In the genomic region with DNA sequence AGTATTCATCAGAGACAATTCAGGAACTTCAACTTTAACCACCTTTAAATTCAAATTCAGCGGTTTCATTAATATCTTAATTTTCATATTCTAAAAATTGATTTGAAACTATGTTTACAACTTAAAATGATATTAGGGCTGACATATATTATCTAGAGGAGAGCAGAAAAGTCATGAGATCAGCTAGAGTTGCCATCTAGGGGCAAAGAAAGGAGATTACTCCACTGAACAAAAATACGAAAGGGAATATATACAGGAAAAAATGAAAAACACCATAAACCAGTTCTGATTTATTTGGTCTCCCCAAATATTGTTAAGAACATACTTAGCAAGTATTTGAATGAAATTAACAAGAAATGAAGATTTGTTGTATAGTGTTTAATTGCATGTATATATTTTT, we compare ENCODE assay signal across 21 cellular contexts.
A peak's percentile ranks its signal among the peaks of the same experiment; 100 is the strongest.
DNase-seq lines count a peak whose midpoint lies in the region; ATAC-seq, FAIRE-seq and TF ChIP-seq lines count a peak whose summit lies in the region.
"Had no signal": no experiment of that assay in that cellular context is flagged by ENCODE, and none has a peak within 500 bp of the region (broad histone marks: within the 10 kb centered on the region; RNA-seq: fewer than 3 reads in every experiment).

No MANE protein-coding gene starts in this region.

- no peaks in the 10 kb centered on the region for H3K4me1 Mint-ChIP-seq in Caco-2 (ENCODE audit: low read depth, unreplicated experiment)
- H3K4me1 Mint-ChIP-seq: activated B cell treated with CpG ODN at 0.5 μM for 24 hours; activated naive CD4-positive, alpha-beta T cell treated with anti-CD3 and anti-CD28 coated beads, Interleukin-2, amount 10 ng/mL, durations not matched to agents 7 days and 5 days had no signal

- H3K56ac ChIP-seq in IMR-90 (ENCODE audit: extremely low read depth, insufficient read depth, low read length), result no peak overlapping the region

- H3K14ac ChIP-seq in IMR-90 (replicated peaks; ENCODE audit: low read depth, low read length), result no peak overlapping the region

- H3K9ac ChIP-seq in IMR-90 (ENCODE audit: low read depth, low read length), result no peak overlapping the region
- no peak overlapping the region for H3K9ac ChIP-seq in GM12878 (ENCODE audit: control insufficient read depth, insufficient read depth, low read length)
- H3K9ac ChIP-seq: BLaER1, KMS-11 had no signal

- no peaks in the 10 kb centered on the region for H3K79me1 ChIP-seq in IMR-90 (ENCODE audit: low read depth in 1 of 2, low read length in 2 of 2)

- intact Hi-C loops in Caco-2 (cut with micrococcal nuclease; ENCODE audit: unreplicated experiment) (loop anchor here (1.0 kb wide), 2 partner anchors 451 to 588 kb away; no protein-coding TSS in a partner anchor), IMR-90 (cut with micrococcal nuclease) (loop anchor here (1.0 to 10.0 kb wide), 3 partner anchors 217 to 527 kb away; no protein-coding TSS in a partner anchor), GM12878 (cut with micrococcal nuclease; ENCODE audit: unreplicated experiment) (no loop called here), esophagus muscularis mucosa (cut with DNase I) (no loop called here)

- no peaks in the 10 kb centered on the region for H3K27me3 ChIP-seq in Caco-2 (replicated peaks; ENCODE audit: control insufficient read depth, insufficient read depth, low read length)
- no peaks in the 10 kb centered on the region for H3K27me3 ChIP-seq in IMR-90 (ENCODE audit: control insufficient read depth, insufficient read depth, low read length)
- no peaks in the 10 kb centered on the region for H3K27me3 ChIP-seq in GM12878 (replicated peaks in 1 of 2; ENCODE audit: control insufficient read depth in 2 of 2, insufficient read depth in 2 of 2, low read length in 1 of 2)
- H3K27me3 ChIP-seq in esophagus muscularis mucosa, result no peaks in the 10 kb centered on the region
- H3K27me3 ChIP-seq in suprapubic skin, result no peaks in the 10 kb centered on the region
- H3K27me3 ChIP-seq: BLaER1, heart left ventricle, Peyer's patch, stomach had no signal

- SMC1A ChIA-PET in GM12878 (lab: Charles Lee; ENCODE audit: uncharacterized antibody, unreplicated experiment), result no interaction called here

- H3K36me3 Mint-ChIP-seq in Caco-2 (ENCODE audit: insufficient read depth, unreplicated experiment), result no peaks in the 10 kb centered on the region
- H3K36me3 Mint-ChIP-seq: activated naive CD4-positive, alpha-beta T cell treated with anti-CD3 and anti-CD28 coated beads, Interleukin-2, amount 10 ng/mL, durations not matched to agents 7 days and 5 days had no signal

- BruUV-seq in Caco-2 (replicated peaks; lab: Mats Ljungman, UMichigan), result no TSS peak
- no TSS peak for BruUV-seq in IMR-90 (replicated peaks; lab: Mats Ljungman, UMichigan)
- BruUV-seq in GM12878 (replicated peaks; lab: Mats Ljungman, UMichigan), result no TSS peak

- POLR2A ChIA-PET in Caco-2 (lab: Charles Lee), result no interaction called here
- POLR2A ChIA-PET in IMR-90 (lab: Charles Lee; ENCODE audit: unreplicated experiment), result no interaction called here
- POLR2A ChIA-PET in GM12878 (lab: Charles Lee), result no interaction called here

- DNase-seq in Caco-2 (no peak), IMR-90 (no peak), GM12878 (ENCODE audit: low read depth, low spot score) (no peak), left kidney (ENCODE audit: low read depth, low spot score) (peak; percentile 4), islet precursor cell (no peak), esophagus muscularis mucosa (ENCODE audit: extremely low spot score) (no peak), suprapubic skin (ENCODE audit: low spot score in 2 of 2) (no peak)
- DNase-seq: activated B cell treated with CpG ODN at 0.5 μM for 24 hours; activated CD8-positive, alpha-beta memory T cell treated with anti-CD3 and anti-CD28 coated beads, Interleukin-2, amount 50 U/mL, for 4 hours; activated naive CD4-positive, alpha-beta T cell treated with anti-CD3 and anti-CD28 coated beads, Interleukin-2, amount 10 ng/mL, durations not matched to agents 7 days and 5 days; EL; heart left ventricle; kidney glomerular epithelial cell; NCI-H187 treated with DMSO at 0.1 percent for 48 hours; Peyer's patch; stomach had no signal

- H3K9me1 ChIP-seq in IMR-90 (ENCODE audit: insufficient read depth, low read length), result no peaks in the 10 kb centered on the region

- H3K4me3 Mint-ChIP-seq in Caco-2 (ENCODE audit: unreplicated experiment), result no peak overlapping the region
- H3K4me3 Mint-ChIP-seq: activated B cell treated with CpG ODN at 0.5 μM for 24 hours; activated naive CD4-positive, alpha-beta T cell treated with anti-CD3 and anti-CD28 coated beads, Interleukin-2, amount 10 ng/mL, durations not matched to agents 7 days and 5 days had no signal

- no peak overlapping the region for H3K27ac ChIP-seq in IMR-90 (ENCODE audit: insufficient read depth, low read length)
- H3K27ac ChIP-seq in GM12878 (ENCODE audit: control insufficient read depth, insufficient read depth), result no peak overlapping the region
- H3K27ac ChIP-seq in esophagus muscularis mucosa (replicated peaks in 1 of 4), result no peak overlapping the region
- no peak overlapping the region for H3K27ac ChIP-seq in suprapubic skin
- H3K27ac ChIP-seq: BLaER1, heart left ventricle, KMS-11, Peyer's patch, stomach had no signal

- no peak overlapping the region for H2BK5ac ChIP-seq in IMR-90 (ENCODE audit: low read depth, low read length, poor library complexity, severe bottlenecking)

- H3K9me3 ChIP-seq in Caco-2 (no peaks in the 10 kb centered on the region), IMR-90 (ENCODE audit: control insufficient read depth, insufficient read depth, low read length) (no peaks in the 10 kb centered on the region), GM12878 (replicated peaks; ENCODE audit: control insufficient read depth, insufficient read depth, low read length) (no peaks in the 10 kb centered on the region), esophagus muscularis mucosa (no peaks in the 10 kb centered on the region), suprapubic skin (no peaks in the 10 kb centered on the region)
- H3K9me3 ChIP-seq: BLaER1, heart left ventricle, Peyer's patch, stomach had no signal

- peaks cover 4% of the 10 kb centered on the region for H3K27me3 Mint-ChIP-seq in Caco-2 (ENCODE audit: insufficient read depth, unreplicated experiment)
- H3K27me3 Mint-ChIP-seq: activated B cell treated with CpG ODN at 0.5 μM for 24 hours; activated naive CD4-positive, alpha-beta T cell treated with anti-CD3 and anti-CD28 coated beads, Interleukin-2, amount 10 ng/mL, durations not matched to agents 7 days and 5 days had no signal

- no peaks in the 10 kb centered on the region for H3K36me3 ChIP-seq in Caco-2 (ENCODE audit: control insufficient read depth, insufficient read depth, low read length)
- H3K36me3 ChIP-seq in IMR-90 (ENCODE audit: control insufficient read depth, insufficient read depth, low read length), result no peaks in the 10 kb centered on the region
- H3K36me3 ChIP-seq in GM12878 (ENCODE audit: control insufficient read depth in 2 of 2, insufficient read depth in 2 of 2, low read length in 1 of 2), result no peaks in the 10 kb centered on the region
- no peaks in the 10 kb centered on the region for H3K36me3 ChIP-seq in esophagus muscularis mucosa
- no peaks in the 10 kb centered on the region for H3K36me3 ChIP-seq in suprapubic skin
- H3K36me3 ChIP-seq: BLaER1, heart left ventricle, Peyer's patch, stomach had no signal

- dilution Hi-C loops in IMR-90 (cut with HindIII; ENCODE audit: low sequenced_read_pairs, unreplicated experiment), result no loop called here

- TF ChIP-seq RAD21 in IMR-90 (IDR thresholded peaks at IDR 0.05; ENCODE audit: low read length) (peak; percentile 12; the same call in 1 of the 2 replicates), GM12878 (IDR thresholded peaks at IDR 0.05; ENCODE audit: insufficient read depth, low read depth, low read length) (peak; percentile 32)

- TF ChIP-seq POLR2A in IMR-90 (IDR thresholded peaks at IDR 0.05; ENCODE audit: low read depth, low read length), result no peak
- no peak for TF ChIP-seq POLR2A in GM12878 (IDR thresholded peaks at IDR 0.05; ENCODE audit: low read depth, low read length)
- no peak for TF ChIP-seq POLR2A in esophagus muscularis mucosa (IDR thresholded peaks at IDR 0.05; ENCODE audit: low read depth)
- no peak for TF ChIP-seq POLR2A in suprapubic skin (IDR thresholded peaks at IDR 0.05)

- in situ Hi-C loops in IMR-90 (cut with MboI; ENCODE audit: low sequenced_read_pairs) (no loop called here), GM12878 (cut with MboI) (no loop called here)

- no peak for ATAC-seq in IMR-90 (ENCODE audit: low read depth)
- no peak for ATAC-seq in GM12878
- ATAC-seq in GM19035 (IDR thresholded peaks at IDR 0.05; ENCODE audit: unreplicated experiment), result no peak
- ATAC-seq: heart left ventricle had no signal

- H3K4me3 ChIP-seq in Caco-2 (ENCODE audit: low read depth, low read length) (no peak overlapping the region), IMR-90 (ENCODE audit: insufficient read depth, low read depth, low read length) (no peak overlapping the region), GM12878 (no peak overlapping the region), esophagus muscularis mucosa (no peak overlapping the region), suprapubic skin (no peak overlapping the region)
- H3K4me3 ChIP-seq: BLaER1, heart left ventricle, Peyer's patch, stomach had no signal

- no peaks in the 10 kb centered on the region for H3K9me3 Mint-ChIP-seq in Caco-2 (ENCODE audit: unreplicated experiment)
- H3K9me3 Mint-ChIP-seq: activated B cell treated with CpG ODN at 0.5 μM for 24 hours had no signal

- CTCF ChIA-PET in Caco-2 (lab: Charles Lee), result no interaction called here
- CTCF ChIA-PET in IMR-90 (lab: Yijun Ruan, JAX), result interaction anchor here (0.9 kb wide), 1 partner anchor 30 kb away, joined by 3 read pairs; no protein-coding TSS in a partner anchor
- CTCF ChIA-PET in GM12878 (lab: Yijun Ruan, JAX), result no interaction called here

- H2AK9ac ChIP-seq in IMR-90 (replicated peaks; ENCODE audit: low read depth, low read length, poor library complexity), result no peak overlapping the region

- no peak overlapping the region for H3K4ac ChIP-seq in IMR-90 (ENCODE audit: low read depth, low read length)

- H3K18ac ChIP-seq in IMR-90 (ENCODE audit: low read depth, low read length), result no peak overlapping the region

- no peak overlapping the region for H2BK20ac ChIP-seq in IMR-90 (ENCODE audit: low read depth, low read length)

- no peaks in the 10 kb centered on the region for H3K79me2 ChIP-seq in GM12878 (ENCODE audit: control insufficient read depth, insufficient read depth, low read length)

- no peak overlapping the region for H4K91ac ChIP-seq in IMR-90 (ENCODE audit: insufficient read depth, low read depth, low read length)

- no CpG with 5 or more reads among the region's 2 CpGs for WGBS in IMR-90 (ENCODE audit: extremely low coverage in 2 of 2, insufficient read length in 1 of 2), 2 experiments
- 21% methylated on average over 2 of the region's 2 CpGs for WGBS in GM12878 (ENCODE audit: insufficient coverage, insufficient replicate concordance, low lambda C conversion rate, missing lambda C conversion rate)
- 83% methylated on average over 2 of the region's 2 CpGs for WGBS in esophagus muscularis mucosa
- WGBS in suprapubic skin, result 62% methylated on average over 2 of the region's 2 CpGs

- TF ChIP-seq CTCF in Caco-2 (IDR thresholded peaks at IDR 0.05; ENCODE audit: insufficient read depth in 1 of 2, low read depth in 1 of 2, low read length in 1 of 2, severe bottlenecking in 1 of 2, unreplicated experiment in 1 of 2) (peak; percentile 22 to 40), IMR-90 (conservative IDR thresholded peaks at IDR 0.05; ENCODE audit: low read depth, low read length) (no peak), GM12878 (IDR thresholded peaks at IDR 0.05 in 2 of 3, conservative IDR thresholded peaks at IDR 0.05 in 1 of 3; ENCODE audit: control insufficient read depth in 2 of 3, extremely low read depth in 1 of 3, insufficient read depth in 1 of 3, low read depth in 3 of 3, low read length in 3 of 3) (no peak; a peak in 1 of 6 replicates), esophagus muscularis mucosa (IDR thresholded peaks at IDR 0.05) (no peak), suprapubic skin (IDR thresholded peaks at IDR 0.05) (no peak)

- no peak overlapping the region for H3K23ac ChIP-seq in IMR-90 (ENCODE audit: low read depth, low read length)

- no peaks in the 10 kb centered on the region for H4K20me1 ChIP-seq in IMR-90 (ENCODE audit: insufficient read depth, low read length)
- no peaks in the 10 kb centered on the region for H4K20me1 ChIP-seq in GM12878 (ENCODE audit: control insufficient read depth, insufficient read depth)
- H4K20me1 ChIP-seq: BLaER1 had no signal

- no peaks in the 10 kb centered on the region for H3K4me1 ChIP-seq in Caco-2
- no peaks in the 10 kb centered on the region for H3K4me1 ChIP-seq in IMR-90 (ENCODE audit: control insufficient read depth, insufficient read depth, low read length)
- H3K4me1 ChIP-seq in GM12878 (ENCODE audit: control insufficient read depth, insufficient read depth, low read length), result no peaks in the 10 kb centered on the region
- H3K4me1 ChIP-seq in esophagus muscularis mucosa, result no peaks in the 10 kb centered on the region
- no peaks in the 10 kb centered on the region for H3K4me1 ChIP-seq in suprapubic skin
- H3K4me1 ChIP-seq: BLaER1, heart left ventricle, Peyer's patch, stomach had no signal

- H2AK5ac ChIP-seq in IMR-90 (ENCODE audit: low read depth, low read length), result no peak overlapping the region

- H2BK120ac ChIP-seq in IMR-90 (ENCODE audit: low read depth, low read length), result no peak overlapping the region

- H3K27ac Mint-ChIP-seq in Caco-2 (ENCODE audit: unreplicated experiment), result no peak overlapping the region
- H3K27ac Mint-ChIP-seq: activated B cell treated with CpG ODN at 0.5 μM for 24 hours; activated naive CD4-positive, alpha-beta T cell treated with anti-CD3 and anti-CD28 coated beads, Interleukin-2, amount 10 ng/mL, durations not matched to agents 7 days and 5 days had no signal

- H3K4me2 ChIP-seq in IMR-90 (ENCODE audit: low read depth, low read length) (no peak overlapping the region), GM12878 (ENCODE audit: control insufficient read depth, insufficient read depth) (no peak overlapping the region)
- H3K4me2 ChIP-seq: BLaER1, KMS-11 had no signal

- RAD21 ChIA-PET in GM12878 (lab: Charles Lee; ENCODE audit: unreplicated experiment), result no interaction called here

- no peak overlapping the region for H4K5ac ChIP-seq in IMR-90 (ENCODE audit: low read depth, low read length)

- no peak overlapping the region for H2BK15ac ChIP-seq in IMR-90 (ENCODE audit: low read depth, low read length)

- TF ChIP-seq EP300 in GM12878 (IDR thresholded peaks at IDR 0.05; ENCODE audit: borderline replicate concordance in 1 of 2, control insufficient read depth in 1 of 2, low read depth in 2 of 2, low read length in 2 of 2) (no peak), esophagus muscularis mucosa (IDR thresholded peaks at IDR 0.05) (no peak), suprapubic skin (IDR thresholded peaks at IDR 0.05) (no peak)

- H4K8ac ChIP-seq in IMR-90 (ENCODE audit: low read depth in 2 of 2, low read length in 2 of 2), result no peak overlapping the region

- H2AFZ ChIP-seq in IMR-90 (replicated peaks; ENCODE audit: low read length, poor library complexity) (no peak overlapping the region), GM12878 (ENCODE audit: control insufficient read depth, low read depth, low read length) (no peak overlapping the region)

- no peak for FAIRE-seq in GM12878 (lab: Jason Lieb, UNC)
- FAIRE-seq: bronchial epithelial cell, GM12891 had no signal

Comparison
In these comparisons a context has a peak if more than half of its experiments do, and no peak if none do; other contexts are left out.
1. CTCF ChIP-seq: peak in Caco-2 (2 of 2); none in IMR-90 (single experiment), GM12878 (0 of 3), esophagus muscularis mucosa (0 of 3) and suprapubic skin (0 of 2).
2. intact Hi-C loops: an anchor here in Caco-2 (1.0 kb wide) and IMR-90 (1.0 to 10.0 kb wide); none called in GM12878 and esophagus muscularis mucosa.